In the genomic region with DNA sequence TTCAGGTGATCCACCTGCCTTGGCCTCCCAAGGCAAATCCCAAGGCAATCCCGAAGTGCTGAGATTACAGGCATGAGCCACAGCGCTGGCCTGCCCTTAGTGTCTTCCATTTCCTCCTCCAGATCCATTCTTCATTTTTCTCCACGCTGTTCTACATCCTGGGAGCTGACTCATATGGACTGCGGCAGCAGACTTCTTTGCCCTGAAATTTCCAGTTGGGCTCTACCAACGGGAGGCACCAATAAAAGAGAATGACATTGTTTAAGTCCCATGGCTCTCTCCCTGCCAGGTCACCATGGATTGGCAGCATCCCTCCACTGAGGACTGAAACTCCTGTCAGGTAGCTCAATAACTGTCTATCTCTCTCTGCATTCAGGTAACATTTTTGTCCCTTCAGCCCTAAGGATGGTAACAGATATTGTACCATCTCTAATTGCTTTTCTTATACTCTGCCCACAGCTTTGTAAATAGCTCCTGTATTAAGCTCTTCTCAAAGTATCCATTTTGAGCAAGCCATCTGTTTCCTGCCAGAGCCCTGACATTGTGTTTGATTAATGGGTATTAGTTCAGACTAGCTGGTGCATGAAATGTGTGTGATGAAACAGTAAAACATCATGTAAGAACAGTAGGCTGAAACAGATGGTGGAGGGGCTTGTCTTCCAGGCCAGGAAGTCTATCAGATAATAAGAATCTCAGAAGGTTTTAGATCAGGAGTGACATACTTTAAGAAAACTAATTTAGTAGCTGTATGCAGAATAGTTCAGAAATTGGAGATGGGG, we compare ENCODE assay signal across 1 cellular context.
TF ChIP-seq lines count a peak whose summit lies in the region.

No MANE protein-coding gene starts in this region.

TF ChIP-seq in SK-N-SH treated with all-trans-retinoic acid at 6 μM for 48 hours, 23 proteins besides CTCF, POLR2A, EP300 and RAD21 (continued from another document):
- no peak for TF ChIP-seq TSHZ2 (CRISPR knock-in tag; IDR thresholded peaks at IDR 0.05)
